Comparison of ENCODE assay signal across 27 cellular contexts in the genomic region with DNA sequence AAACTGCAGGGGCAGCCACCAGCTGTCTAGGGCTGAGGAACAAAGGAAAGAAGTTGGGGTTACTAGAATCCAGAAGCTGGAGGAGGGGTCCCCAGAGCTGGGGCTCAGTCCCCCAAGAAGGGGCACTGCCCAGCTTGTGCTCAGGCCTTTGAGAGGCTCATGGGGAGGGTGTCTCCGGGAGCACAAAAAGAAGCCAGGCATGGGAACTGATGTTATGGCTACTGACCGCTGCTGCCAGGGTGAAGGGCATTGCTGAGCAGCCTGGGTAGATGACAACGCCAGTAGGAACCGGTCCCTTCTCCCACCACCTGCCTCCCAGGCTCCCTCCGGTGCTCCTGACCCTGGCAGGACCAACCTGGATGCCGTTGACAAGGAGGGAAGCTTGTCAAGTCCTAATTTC.
"Had no signal": no experiment of that assay in that cellular context is flagged by ENCODE, and none has a peak within 500 bp of the region (broad histone marks: within the 10 kb centered on the region; RNA-seq: fewer than 3 reads in every experiment).

No MANE protein-coding gene starts in this region.

- ATAC-seq: activated CD8-positive, alpha-beta T cell treated with anti-CD3 and anti-CD28 coated beads for 36 hours; left cardiac atrium; sciatic nerve; stimulated activated naive CD8-positive, alpha-beta T cell treated with anti-CD3 and anti-CD28 coated beads, Interleukin-15, amount 100 ng/mL, for 72 hours; WTC11 had no signal

- FAIRE-seq: astrocyte, frontal cortex, islet of Langerhans had no signal

- DNase-seq: activated CD4-positive, alpha-beta T cell treated with anti-CD3 and anti-CD28 coated beads for 1 hour; activated CD4-positive, alpha-beta T cell treated with anti-CD3 and anti-CD28 coated beads, Interleukin-2, amount 50 U/mL, for 1 hour; activated CD8-positive, alpha-beta T cell treated with anti-CD3 and anti-CD28 coated beads for 36 hours; activated gamma-delta T cell; activated naive CD4-positive, alpha-beta T cell treated with anti-CD3 and anti-CD28 coated beads, Interleukin-2, amount 10 ng/mL, durations not matched to agents 7 days and 5 days; activated naive CD8-positive, alpha-beta T cell treated with anti-CD3 and anti-CD28 coated beads, Interleukin-2, amount 10 ng/mL, durations not matched to agents 7 days and 5 days; brain microvascular endothelial cell; caudate nucleus; esophagus squamous epithelium; left cardiac atrium; mammary epithelial cell; naive B cell; occipital lobe; stimulated activated CD4-positive, alpha-beta T cell treated with anti-CD3 and anti-CD28 coated beads, Interleukin-12 subunit alpha, Interleukin-12 subunit beta, amount 100 ng/mL, for 4 hours; stimulated activated CD4-positive, alpha-beta T cell treated with anti-CD3 and anti-CD28 coated beads, Interleukin-4, amount 100 ng/mL, for 1 hour; stimulated activated naive CD8-positive, alpha-beta T cell treated with anti-CD3 and anti-CD28 coated beads, Interleukin-15, amount 100 ng/mL, for 72 hours; substantia nigra; T-helper 2 cell; thyroid gland had no signal

- H3K4me3 ChIP-seq: esophagus squamous epithelium, skin epidermis, thyroid gland had no signal

- H3K27ac Mint-ChIP-seq: activated CD8-positive, alpha-beta T cell treated with anti-CD3 and anti-CD28 coated beads for 36 hours; activated naive CD4-positive, alpha-beta T cell treated with anti-CD3 and anti-CD28 coated beads, Interleukin-2, amount 10 ng/mL, durations not matched to agents 7 days and 5 days; activated naive CD8-positive, alpha-beta T cell treated with anti-CD3 and anti-CD28 coated beads, Interleukin-2, amount 10 ng/mL, durations not matched to agents 7 days and 5 days; mesothelial cell of epicardium; naive B cell; stimulated activated naive CD8-positive, alpha-beta T cell treated with anti-CD3 and anti-CD28 coated beads, Interleukin-15, amount 100 ng/mL, for 72 hours; WTC11 had no signal

- H3K27me3 ChIP-seq: brain microvascular endothelial cell, esophagus squamous epithelium, thyroid gland had no signal

- H3K36me3 Mint-ChIP-seq: activated naive CD4-positive, alpha-beta T cell treated with anti-CD3 and anti-CD28 coated beads, Interleukin-2, amount 10 ng/mL, durations not matched to agents 7 days and 5 days; activated naive CD8-positive, alpha-beta T cell treated with anti-CD3 and anti-CD28 coated beads, Interleukin-2, amount 10 ng/mL, durations not matched to agents 7 days and 5 days; naive B cell; WTC11 had no signal

- H3K27ac ChIP-seq: brain microvascular endothelial cell, esophagus squamous epithelium, skin epidermis, thyroid gland had no signal

- H3K36me3 ChIP-seq: brain microvascular endothelial cell, esophagus squamous epithelium, thyroid gland had no signal

- H3K9me3 Mint-ChIP-seq: stimulated activated naive CD8-positive, alpha-beta T cell treated with anti-CD3 and anti-CD28 coated beads, Interleukin-15, amount 100 ng/mL, for 72 hours; WTC11 had no signal

- H3K4me1 ChIP-seq: esophagus squamous epithelium, thyroid gland had no signal

- H3K9me3 ChIP-seq: thyroid gland had no signal

- H3K4me1 Mint-ChIP-seq: activated naive CD4-positive, alpha-beta T cell treated with anti-CD3 and anti-CD28 coated beads, Interleukin-2, amount 10 ng/mL, durations not matched to agents 7 days and 5 days; activated naive CD8-positive, alpha-beta T cell treated with anti-CD3 and anti-CD28 coated beads, Interleukin-2, amount 10 ng/mL, durations not matched to agents 7 days and 5 days; mesothelial cell of epicardium; naive B cell; neural crest cell; stimulated activated naive CD8-positive, alpha-beta T cell treated with anti-CD3 and anti-CD28 coated beads, Interleukin-15, amount 100 ng/mL, for 72 hours; WTC11 had no signal

- H3K4me3 Mint-ChIP-seq: activated CD8-positive, alpha-beta T cell treated with anti-CD3 and anti-CD28 coated beads for 36 hours; activated naive CD4-positive, alpha-beta T cell treated with anti-CD3 and anti-CD28 coated beads, Interleukin-2, amount 10 ng/mL, durations not matched to agents 7 days and 5 days; activated naive CD8-positive, alpha-beta T cell treated with anti-CD3 and anti-CD28 coated beads, Interleukin-2, amount 10 ng/mL, durations not matched to agents 7 days and 5 days; mesothelial cell of epicardium; naive B cell; neural crest cell; stimulated activated naive CD8-positive, alpha-beta T cell treated with anti-CD3 and anti-CD28 coated beads, Interleukin-15, amount 100 ng/mL, for 72 hours; WTC11 had no signal

- H3K27me3 Mint-ChIP-seq: activated CD8-positive, alpha-beta T cell treated with anti-CD3 and anti-CD28 coated beads for 36 hours; activated naive CD4-positive, alpha-beta T cell treated with anti-CD3 and anti-CD28 coated beads, Interleukin-2, amount 10 ng/mL, durations not matched to agents 7 days and 5 days; activated naive CD8-positive, alpha-beta T cell treated with anti-CD3 and anti-CD28 coated beads, Interleukin-2, amount 10 ng/mL, durations not matched to agents 7 days and 5 days; naive B cell; stimulated activated naive CD8-positive, alpha-beta T cell treated with anti-CD3 and anti-CD28 coated beads, Interleukin-15, amount 100 ng/mL, for 72 hours had no signal
